1 cellular context compared by ENCODE assay signal in the genomic region with DNA sequence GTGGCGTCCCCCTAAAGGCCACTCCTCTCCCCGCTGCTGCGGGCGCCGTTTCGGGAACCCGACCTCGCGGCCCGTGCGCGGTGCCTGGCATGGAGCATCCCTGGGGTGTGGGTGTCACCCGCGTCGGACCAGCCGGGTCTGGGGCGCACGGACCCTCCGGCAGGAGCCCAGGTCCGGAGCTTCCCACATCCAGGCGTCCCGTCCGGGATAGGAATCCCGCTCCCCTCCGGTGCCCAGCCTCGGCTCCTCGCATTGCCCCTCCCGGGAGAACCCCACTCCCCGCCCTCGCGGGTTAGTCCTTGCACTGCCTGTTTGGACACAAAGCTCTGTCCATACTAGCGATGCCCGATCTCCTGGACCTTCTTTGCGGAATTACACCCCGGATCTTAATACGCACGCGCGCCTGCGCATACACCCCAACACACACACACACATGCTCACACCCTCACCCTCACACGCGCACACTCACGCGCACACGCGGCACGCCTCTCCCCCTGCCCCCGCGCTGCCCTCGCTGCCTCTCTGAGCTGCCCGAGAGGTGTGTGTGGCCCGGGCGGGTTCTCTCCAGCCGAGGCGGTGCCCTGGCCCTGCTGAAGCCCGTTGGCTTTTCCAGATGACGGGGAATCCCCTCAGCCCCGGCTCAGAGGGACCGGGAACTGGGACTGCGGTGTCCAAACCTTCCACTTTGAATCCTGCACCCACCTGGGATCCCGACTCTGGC.
TF ChIP-seq lines count a peak whose summit lies in the region.

No MANE protein-coding gene starts in this region.

TF ChIP-seq in HepG2, 621 proteins besides CTCF, POLR2A, EP300 and RAD21 (continued from another document and continues in another):
- TF ChIP-seq SSRP1 (CRISPR knock-in tag; IDR thresholded peaks at IDR 0.05) (no peak), HOXD1 (CRISPR knock-in tag; IDR thresholded peaks at IDR 0.05) (no peak), SOX5 (CRISPR knock-in tag; IDR thresholded peaks at IDR 0.05; ENCODE audit: borderline replicate concordance) (no peak), ZNF891 (CRISPR knock-in tag; IDR thresholded peaks at IDR 0.05) (no peak), GLI4 (CRISPR knock-in tag; IDR thresholded peaks at IDR 0.05; ENCODE audit: borderline replicate concordance) (peak; percentile 77; the same call in 1 of the 2 replicates), MYNN (CRISPR knock-in tag; IDR thresholded peaks at IDR 0.05; ENCODE audit: low read depth) (no peak), NRL (CRISPR knock-in tag; IDR thresholded peaks at IDR 0.05; ENCODE audit: borderline replicate concordance) (peak; percentile 79; the same call in 1 of the 2 replicates), ZNF446 (CRISPR knock-in tag; IDR thresholded peaks at IDR 0.05) (no peak), ZNF329 (CRISPR knock-in tag; IDR thresholded peaks at IDR 0.05; ENCODE audit: low read depth) (no peak), HNRNPL (IDR thresholded peaks at IDR 0.05; ENCODE audit: low read depth, low read length) (peak; percentile 61; the same call in 1 of the 2 replicates), PAX8 (CRISPR knock-in tag; IDR thresholded peaks at IDR 0.05; ENCODE audit: borderline replicate concordance) (no peak), SUZ12 (IDR thresholded peaks at IDR 0.05; ENCODE audit: low read depth, low read length) (no peak), ZNF616 (CRISPR knock-in tag; IDR thresholded peaks at IDR 0.05; ENCODE audit: low read depth) (no peak), STAT5B (CRISPR knock-in tag; IDR thresholded peaks at IDR 0.05) (no peak), SATB2 (CRISPR knock-in tag; IDR thresholded peaks at IDR 0.05) (no peak), THAP11 (CRISPR knock-in tag; IDR thresholded peaks at IDR 0.05) (no peak), ZNF749 (CRISPR knock-in tag; IDR thresholded peaks at IDR 0.05; ENCODE audit: borderline replicate concordance) (no peak), ZBTB20 (CRISPR knock-in tag; IDR thresholded peaks at IDR 0.05; ENCODE audit: borderline replicate concordance, low read depth) (no peak), KDM5B (CRISPR knock-in tag; IDR thresholded peaks at IDR 0.05; ENCODE audit: borderline replicate concordance) (0 out of 2 replicates have a peak, but pooled peaks have one; percentile 39), SAFB2 (CRISPR knock-in tag; IDR thresholded peaks at IDR 0.05; ENCODE audit: borderline replicate concordance, low read depth) (no peak), ZNF501 (CRISPR knock-in tag; IDR thresholded peaks at IDR 0.05) (peak; percentile 57; the same call in 1 of the 2 replicates), ZNF121 (CRISPR knock-in tag; IDR thresholded peaks at IDR 0.05) (no peak), MTF1 (CRISPR knock-in tag; IDR thresholded peaks at IDR 0.05) (no peak), PRPF4 (IDR thresholded peaks at IDR 0.05; ENCODE audit: low read depth, low read length, poor library complexity, severe bottlenecking) (no peak), ZNF232 (CRISPR knock-in tag; IDR thresholded peaks at IDR 0.05; ENCODE audit: borderline replicate concordance) (no peak), SMARCE1 (IDR thresholded peaks at IDR 0.05; ENCODE audit: borderline replicate concordance) (no peak), ZNF230 (CRISPR knock-in tag; IDR thresholded peaks at IDR 0.05) (0 out of 2 replicates have a peak, but pooled peaks have one; percentile 40), SOX6 (IDR thresholded peaks at IDR 0.05) (no peak), SOX6 (CRISPR knock-in tag; IDR thresholded peaks at IDR 0.05) (peak; percentile 28; the same call in 1 of the 2 replicates), ZNF382 (CRISPR knock-in tag; IDR thresholded peaks at IDR 0.05; ENCODE audit: borderline replicate concordance) (no peak), ZNF180 (CRISPR knock-in tag; IDR thresholded peaks at IDR 0.05; ENCODE audit: borderline replicate concordance, low read depth) (no peak), ZNF331 (CRISPR knock-in tag; IDR thresholded peaks at IDR 0.05) (no peak), HDAC1 (CRISPR knock-in tag; IDR thresholded peaks at IDR 0.05) (peak; percentile 48; the same call in 1 of the 2 replicates), ZMYM4 (CRISPR knock-in tag; IDR thresholded peaks at IDR 0.05) (peak; percentile 52; the same call in 1 of the 2 replicates), DMAP1 (CRISPR knock-in tag; IDR thresholded peaks at IDR 0.05) (0 out of 2 replicates have a peak, but pooled peaks have one; percentile 42), ZNF713 (CRISPR knock-in tag; IDR thresholded peaks at IDR 0.05) (no peak), PHF20 (CRISPR knock-in tag; IDR thresholded peaks at IDR 0.05) (no peak), ZSCAN29 (CRISPR knock-in tag; conservative IDR thresholded peaks at IDR 0.05) (no peak), GTF3A (CRISPR knock-in tag; conservative IDR thresholded peaks at IDR 0.05) (no peak), ZNF670 (CRISPR knock-in tag; IDR thresholded peaks at IDR 0.05; ENCODE audit: borderline replicate concordance) (no peak), MXI1 (IDR thresholded peaks at IDR 0.05; ENCODE audit: borderline replicate concordance, low read depth, low read length) (no peak), ZNF549 (CRISPR knock-in tag; IDR thresholded peaks at IDR 0.05) (no peak), ZSCAN21 (CRISPR knock-in tag; IDR thresholded peaks at IDR 0.05; ENCODE audit: borderline replicate concordance) (no peak), EEA1 (CRISPR knock-in tag; IDR thresholded peaks at IDR 0.05; ENCODE audit: borderline replicate concordance) (no peak), JUN (CRISPR knock-in tag; IDR thresholded peaks at IDR 0.05) (no peak), IRX3 (CRISPR knock-in tag; IDR thresholded peaks at IDR 0.05; ENCODE audit: borderline replicate concordance, low read depth) (no peak), ZNF33B (CRISPR knock-in tag; IDR thresholded peaks at IDR 0.05) (0 out of 2 replicates have a peak, but pooled peaks have one; percentile 45)
- TF ChIP-seq, protein P1, sequence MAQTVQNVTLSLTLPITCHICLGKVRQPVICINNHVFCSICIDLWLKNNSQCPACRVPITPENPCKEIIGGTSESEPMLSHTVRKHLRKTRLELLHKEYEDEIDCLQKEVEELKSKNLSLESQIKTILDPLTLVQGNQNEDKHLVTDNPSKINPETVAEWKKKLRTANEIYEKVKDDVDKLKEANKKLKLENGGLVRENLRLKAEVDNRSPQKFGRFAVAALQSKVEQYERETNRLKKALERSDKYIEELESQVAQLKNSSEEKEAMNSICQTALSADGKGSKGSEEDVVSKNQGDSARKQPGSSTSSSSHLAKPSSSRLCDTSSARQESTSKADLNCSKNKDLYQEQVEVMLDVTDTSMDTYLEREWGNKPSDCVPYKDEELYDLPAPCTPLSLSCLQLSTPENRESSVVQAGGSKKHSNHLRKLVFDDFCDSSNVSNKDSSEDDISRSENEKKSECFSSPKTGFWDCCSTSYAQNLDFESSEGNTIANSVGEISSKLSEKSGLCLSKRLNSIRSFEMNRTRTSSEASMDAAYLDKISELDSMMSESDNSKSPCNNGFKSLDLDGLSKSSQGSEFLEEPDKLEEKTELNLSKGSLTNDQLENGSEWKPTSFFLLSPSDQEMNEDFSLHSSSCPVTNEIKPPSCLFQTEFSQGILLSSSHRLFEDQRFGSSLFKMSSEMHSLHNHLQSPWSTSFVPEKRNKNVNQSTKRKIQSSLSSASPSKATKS (CRISPR knock-in tag; IDR thresholded peaks at IDR 0.05), result no peak
- TF ChIP-seq, protein P2, sequence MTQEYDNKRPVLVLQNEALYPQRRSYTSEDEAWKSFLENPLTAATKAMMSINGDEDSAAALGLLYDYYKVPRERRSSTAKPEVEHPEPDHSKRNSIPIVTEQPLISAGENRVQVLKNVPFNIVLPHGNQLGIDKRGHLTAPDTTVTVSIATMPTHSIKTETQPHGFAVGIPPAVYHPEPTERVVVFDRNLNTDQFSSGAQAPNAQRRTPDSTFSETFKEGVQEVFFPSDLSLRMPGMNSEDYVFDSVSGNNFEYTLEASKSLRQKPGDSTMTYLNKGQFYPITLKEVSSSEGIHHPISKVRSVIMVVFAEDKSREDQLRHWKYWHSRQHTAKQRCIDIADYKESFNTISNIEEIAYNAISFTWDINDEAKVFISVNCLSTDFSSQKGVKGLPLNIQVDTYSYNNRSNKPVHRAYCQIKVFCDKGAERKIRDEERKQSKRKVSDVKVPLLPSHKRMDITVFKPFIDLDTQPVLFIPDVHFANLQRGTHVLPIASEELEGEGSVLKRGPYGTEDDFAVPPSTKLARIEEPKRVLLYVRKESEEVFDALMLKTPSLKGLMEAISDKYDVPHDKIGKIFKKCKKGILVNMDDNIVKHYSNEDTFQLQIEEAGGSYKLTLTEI (CRISPR knock-in tag; conservative IDR thresholded peaks at IDR 0.05), result no peak
- TF ChIP-seq, protein P3, sequence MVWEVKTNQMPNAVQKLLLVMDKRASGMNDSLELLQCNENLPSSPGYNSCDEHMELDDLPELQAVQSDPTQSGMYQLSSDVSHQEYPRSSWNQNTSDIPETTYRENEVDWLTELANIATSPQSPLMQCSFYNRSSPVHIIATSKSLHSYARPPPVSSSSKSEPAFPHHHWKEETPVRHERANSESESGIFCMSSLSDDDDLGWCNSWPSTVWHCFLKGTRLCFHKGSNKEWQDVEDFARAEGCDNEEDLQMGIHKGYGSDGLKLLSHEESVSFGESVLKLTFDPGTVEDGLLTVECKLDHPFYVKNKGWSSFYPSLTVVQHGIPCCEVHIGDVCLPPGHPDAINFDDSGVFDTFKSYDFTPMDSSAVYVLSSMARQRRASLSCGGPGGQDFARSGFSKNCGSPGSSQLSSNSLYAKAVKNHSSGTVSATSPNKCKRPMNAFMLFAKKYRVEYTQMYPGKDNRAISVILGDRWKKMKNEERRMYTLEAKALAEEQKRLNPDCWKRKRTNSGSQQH (CRISPR knock-in tag; IDR thresholded peaks at IDR 0.05; ENCODE audit: low read depth), result no peak
- TF ChIP-seq, protein P4, sequence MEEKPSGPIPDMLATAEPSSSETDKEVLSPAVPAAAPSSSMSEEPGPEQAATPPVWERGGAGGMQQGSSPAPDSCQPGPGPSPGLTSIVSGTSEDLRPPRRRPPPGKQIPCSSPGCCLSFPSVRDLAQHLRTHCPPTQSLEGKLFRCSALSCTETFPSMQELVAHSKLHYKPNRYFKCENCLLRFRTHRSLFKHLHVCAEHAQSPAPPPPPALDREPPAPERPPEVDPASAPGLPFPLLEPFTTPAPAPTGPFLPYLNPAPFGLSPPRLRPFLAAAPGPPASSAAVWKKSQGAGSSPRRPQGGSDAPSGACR (CRISPR knock-in tag; IDR thresholded peaks at IDR 0.05), result 0 out of 2 replicates have a peak, but pooled peaks have one; percentile 49
- TF ChIP-seq, protein P5, sequence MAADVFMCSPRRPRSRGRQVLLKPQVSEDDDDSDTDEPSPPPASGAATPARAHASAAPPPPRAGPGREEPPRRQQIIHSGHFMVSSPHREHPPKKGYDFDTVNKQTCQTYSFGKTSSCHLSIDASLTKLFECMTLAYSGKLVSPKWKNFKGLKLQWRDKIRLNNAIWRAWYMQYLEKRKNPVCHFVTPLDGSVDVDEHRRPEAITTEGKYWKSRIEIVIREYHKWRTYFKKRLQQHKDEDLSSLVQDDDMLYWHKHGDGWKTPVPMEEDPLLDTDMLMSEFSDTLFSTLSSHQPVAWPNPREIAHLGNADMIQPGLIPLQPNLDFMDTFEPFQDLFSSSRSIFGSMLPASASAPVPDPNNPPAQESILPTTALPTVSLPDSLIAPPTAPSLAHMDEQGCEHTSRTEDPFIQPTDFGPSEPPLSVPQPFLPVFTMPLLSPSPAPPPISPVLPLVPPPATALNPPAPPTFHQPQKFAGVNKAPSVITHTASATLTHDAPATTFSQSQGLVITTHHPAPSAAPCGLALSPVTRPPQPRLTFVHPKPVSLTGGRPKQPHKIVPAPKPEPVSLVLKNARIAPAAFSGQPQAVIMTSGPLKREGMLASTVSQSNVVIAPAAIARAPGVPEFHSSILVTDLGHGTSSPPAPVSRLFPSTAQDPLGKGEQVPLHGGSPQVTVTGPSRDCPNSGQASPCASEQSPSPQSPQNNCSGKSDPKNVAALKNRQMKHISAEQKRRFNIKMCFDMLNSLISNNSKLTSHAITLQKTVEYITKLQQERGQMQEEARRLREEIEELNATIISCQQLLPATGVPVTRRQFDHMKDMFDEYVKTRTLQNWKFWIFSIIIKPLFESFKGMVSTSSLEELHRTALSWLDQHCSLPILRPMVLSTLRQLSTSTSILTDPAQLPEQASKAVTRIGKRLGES (CRISPR knock-in tag; IDR thresholded peaks at IDR 0.05; ENCODE audit: borderline replicate concordance), result no peak
- TF ChIP-seq, protein P6, sequence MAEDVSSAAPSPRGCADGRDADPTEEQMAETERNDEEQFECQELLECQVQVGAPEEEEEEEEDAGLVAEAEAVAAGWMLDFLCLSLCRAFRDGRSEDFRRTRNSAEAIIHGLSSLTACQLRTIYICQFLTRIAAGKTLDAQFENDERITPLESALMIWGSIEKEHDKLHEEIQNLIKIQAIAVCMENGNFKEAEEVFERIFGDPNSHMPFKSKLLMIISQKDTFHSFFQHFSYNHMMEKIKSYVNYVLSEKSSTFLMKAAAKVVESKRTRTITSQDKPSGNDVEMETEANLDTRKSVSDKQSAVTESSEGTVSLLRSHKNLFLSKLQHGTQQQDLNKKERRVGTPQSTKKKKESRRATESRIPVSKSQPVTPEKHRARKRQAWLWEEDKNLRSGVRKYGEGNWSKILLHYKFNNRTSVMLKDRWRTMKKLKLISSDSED (CRISPR knock-in tag; IDR thresholded peaks at IDR 0.05), result no peak
- TF ChIP-seq, protein P7, sequence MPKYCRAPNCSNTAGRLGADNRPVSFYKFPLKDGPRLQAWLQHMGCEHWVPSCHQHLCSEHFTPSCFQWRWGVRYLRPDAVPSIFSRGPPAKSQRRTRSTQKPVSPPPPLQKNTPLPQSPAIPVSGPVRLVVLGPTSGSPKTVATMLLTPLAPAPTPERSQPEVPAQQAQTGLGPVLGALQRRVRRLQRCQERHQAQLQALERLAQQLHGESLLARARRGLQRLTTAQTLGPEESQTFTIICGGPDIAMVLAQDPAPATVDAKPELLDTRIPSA (CRISPR knock-in tag; IDR thresholded peaks at IDR 0.05; ENCODE audit: borderline replicate concordance), result no peak
- TF ChIP-seq, protein P8, sequence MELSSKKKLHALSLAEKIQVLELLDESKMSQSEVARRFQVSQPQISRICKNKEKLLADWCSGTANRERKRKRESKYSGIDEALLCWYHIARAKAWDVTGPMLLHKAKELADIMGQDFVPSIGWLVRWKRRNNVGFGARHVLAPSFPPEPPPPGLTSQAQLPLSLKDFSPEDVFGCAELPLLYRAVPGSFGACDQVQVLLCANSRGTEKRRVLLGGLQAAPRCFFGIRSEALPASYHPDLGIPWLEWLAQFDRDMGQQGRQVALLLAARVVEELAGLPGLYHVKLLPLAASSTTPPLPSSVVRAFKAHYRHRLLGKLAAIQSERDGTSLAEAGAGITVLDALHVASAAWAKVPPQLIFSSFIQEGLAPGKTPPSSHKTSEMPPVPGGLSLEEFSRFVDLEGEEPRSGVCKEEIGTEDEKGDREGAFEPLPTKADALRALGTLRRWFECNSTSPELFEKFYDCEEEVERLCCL (CRISPR knock-in tag; IDR thresholded peaks at IDR 0.05; ENCODE audit: borderline replicate concordance), result no peak
